Comparison of ENCODE assay signal across 17 cellular contexts in the genomic region with DNA sequence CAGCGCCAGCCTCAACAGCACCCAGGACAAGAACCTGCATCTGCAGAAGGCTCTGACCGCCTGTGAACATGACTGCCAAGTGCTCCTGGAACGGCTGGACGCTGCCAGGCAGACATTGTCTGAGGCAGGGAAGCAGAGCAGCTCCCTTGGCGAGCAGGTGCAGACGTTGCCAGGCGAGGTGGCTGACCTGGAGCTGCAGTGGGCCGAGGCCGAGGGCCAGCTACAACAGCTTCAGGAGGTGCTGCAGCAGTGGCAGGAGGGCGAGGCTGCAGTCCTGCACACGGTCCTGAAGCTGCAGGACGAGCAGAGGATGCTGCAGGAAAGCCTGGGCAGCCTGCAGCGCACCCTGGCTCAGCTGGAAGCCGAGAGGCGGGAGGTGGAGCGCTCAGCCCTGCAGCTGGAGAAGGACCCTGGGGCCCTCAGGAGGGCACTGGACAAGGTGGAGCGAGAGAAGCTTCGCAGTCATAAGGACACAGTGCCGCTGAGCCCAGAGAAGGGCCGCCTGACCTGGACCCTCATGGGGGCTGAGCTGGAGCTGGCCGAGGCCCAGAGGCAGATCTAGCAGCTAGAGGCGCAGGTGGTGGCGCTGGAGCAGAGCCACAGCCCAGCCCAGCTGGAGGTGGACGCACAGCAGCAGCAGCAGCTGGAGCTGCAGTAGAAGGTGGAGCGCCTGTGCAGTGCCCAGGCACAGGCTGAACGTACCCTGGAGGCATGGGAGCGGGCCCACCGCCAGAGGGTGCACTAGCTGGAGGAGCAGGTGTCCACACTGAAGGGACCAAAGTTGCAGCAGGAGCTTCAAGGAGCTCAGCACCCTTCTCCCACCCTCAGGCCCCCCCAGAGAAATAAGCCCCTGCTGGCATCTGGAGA. TPM values are rescaled to one million over a fixed set of nuclear protein-coding genes. Genes with fewer than 3 reads are reported as not detected.
A peak's percentile ranks its signal among the peaks of the same experiment; 100 is the strongest.
DNase-seq lines count a peak whose midpoint lies in the region; ATAC-seq and TF ChIP-seq lines count a peak whose summit lies in the region.
"Had no signal": no experiment of that assay in that cellular context is flagged by ENCODE, and none has a peak within 500 bp of the region (broad histone marks: within the 10 kb centered on the region; RNA-seq: fewer than 3 reads in every experiment).

No MANE protein-coding gene starts in this region.

- CTCF ChIA-PET in GM10248 (lab: Yijun Ruan, JAX) = no interaction called here
- CTCF ChIA-PET in activated CD8-positive, alpha-beta T cell treated with anti-CD3 and anti-CD28 coated beads for 36 hours (lab: Charles Lee) = interaction anchor here (1.2 kb wide), 1 partner anchor 37 kb away, joined by 4 read pairs; no protein-coding TSS in a partner anchor
- CTCF ChIA-PET in CD4-positive, alpha-beta memory T cell (lab: Charles Lee; ENCODE audit: partially characterized antibody) = no interaction called here

- H3K4me1 ChIP-seq in CD4-positive, alpha-beta memory T cell (ENCODE audit: insufficient read depth, low read length) = no peaks in the 10 kb centered on the region
- H3K4me1 ChIP-seq: heart right ventricle had no signal

- in situ Hi-C loops in brain microvascular endothelial cell (cut with HindIII; ENCODE audit: low pct_ligation_motif_present, low sequenced_read_pairs) = no loop called here

- ATAC-seq in activated CD8-positive, alpha-beta T cell treated with anti-CD3 and anti-CD28 coated beads for 36 hours = no peak
- ATAC-seq: heart right ventricle; left cardiac atrium; stimulated activated memory B cell treated with anti-CD40 and anti-IgM and Interleukin-4, amounts not matched to agents 10 μg/mL and 1 μg/mL and 100 μg/mL, for 72 hours had no signal

- no peaks in the 10 kb centered on the region for H3K36me3 Mint-ChIP-seq in activated CD8-positive, alpha-beta T cell treated with anti-CD3 and anti-CD28 coated beads for 36 hours (ENCODE audit: low read depth)
- no peaks in the 10 kb centered on the region for H3K36me3 Mint-ChIP-seq in CD4-positive, alpha-beta memory T cell
- H3K36me3 Mint-ChIP-seq: naive B cell; stimulated activated memory B cell treated with anti-CD40 and anti-IgM and Interleukin-4, amounts not matched to agents 10 μg/mL and 1 μg/mL and 100 μg/mL, for 72 hours had no signal

- TF ChIP-seq CTCF in 22Rv1 (IDR thresholded peaks at IDR 0.05) (0 out of 2 replicates have a peak, but pooled peaks have one; percentile 19), GM10248 (IDR thresholded peaks at IDR 0.05; ENCODE audit: control extremely low read depth, extremely low read depth, low read depth, missing control alignments) (peak; percentile 1), brain microvascular endothelial cell (IDR thresholded peaks at IDR 0.05; ENCODE audit: low read depth, low read length, missing control alignments) (no peak)
- TF ChIP-seq CTCF in activated CD8-positive, alpha-beta T cell treated with anti-CD3 and anti-CD28 coated beads for 36 hours (IDR thresholded peaks at IDR 0.05) = no peak

- H3K4me1 Mint-ChIP-seq in activated CD8-positive, alpha-beta T cell treated with anti-CD3 and anti-CD28 coated beads for 36 hours (ENCODE audit: low read depth) = no peaks in the 10 kb centered on the region
- H3K4me1 Mint-ChIP-seq in CD4-positive, alpha-beta memory T cell = no peaks in the 10 kb centered on the region
- H3K4me1 Mint-ChIP-seq: naive B cell; stimulated activated memory B cell treated with anti-CD40 and anti-IgM and Interleukin-4, amounts not matched to agents 10 μg/mL and 1 μg/mL and 100 μg/mL, for 72 hours had no signal

- H3K36me3 ChIP-seq in CD4-positive, alpha-beta memory T cell (ENCODE audit: insufficient read depth, low read length) = no peaks in the 10 kb centered on the region
- no peaks in the 10 kb centered on the region for H3K36me3 ChIP-seq in brain microvascular endothelial cell (replicated peaks)
- H3K36me3 ChIP-seq: heart right ventricle had no signal

- DNase-seq in GM10248 (ENCODE audit: extremely low spot score) (no peak), NCI-H1092 (lab: John Stamatoyannopoulos, UW) (peak; percentile 16), UCSD-AML1 (lab: John Stamatoyannopoulos, UW; ENCODE audit: unreplicated experiment) (peak; percentile 51), NCI-H446 (lab: John Stamatoyannopoulos, UW) (no peak), brain microvascular endothelial cell (no peak)
- DNase-seq in activated CD8-positive, alpha-beta T cell treated with anti-CD3 and anti-CD28 coated beads for 36 hours = no peak
- no peak for DNase-seq in CD4-positive, alpha-beta memory T cell
- DNase-seq: activated CD4-positive, CD25-positive, alpha-beta regulatory T cell treated with anti-CD3 and anti-CD28 coated beads, Interleukin-2, amount 50 U/mL, for 72 hours; DND-41; heart right ventricle; left cardiac atrium; naive B cell; NCI-H226; stimulated activated CD4-positive, alpha-beta T cell treated with anti-CD3 and anti-CD28 coated beads, Interleukin-2, amount 100 ng/mL, for 24 hours had no signal

- H3K27ac ChIP-seq in 22Rv1 (no peak overlapping the region), brain microvascular endothelial cell (no peak overlapping the region)
- H3K27ac ChIP-seq in CD4-positive, alpha-beta memory T cell (ENCODE audit: low read depth, low read length) = no peak overlapping the region
- H3K27ac ChIP-seq: heart right ventricle, SK-N-MC had no signal

- no peak overlapping the region for H3K27ac Mint-ChIP-seq in activated CD8-positive, alpha-beta T cell treated with anti-CD3 and anti-CD28 coated beads for 36 hours
- H3K27ac Mint-ChIP-seq in CD4-positive, alpha-beta memory T cell = no peak overlapping the region
- H3K27ac Mint-ChIP-seq: naive B cell; stimulated activated memory B cell treated with anti-CD40 and anti-IgM and Interleukin-4, amounts not matched to agents 10 μg/mL and 1 μg/mL and 100 μg/mL, for 72 hours had no signal

- H3K4me3 ChIP-seq in CD4-positive, alpha-beta memory T cell (ENCODE audit: low read length in 2 of 2) = no peak overlapping the region
- H3K4me3 ChIP-seq in brain microvascular endothelial cell (ENCODE audit: low read depth, low read length) = no peak overlapping the region
- H3K4me3 ChIP-seq: heart right ventricle, SK-N-MC had no signal

- no peaks in the 10 kb centered on the region for H3K27me3 ChIP-seq in CD4-positive, alpha-beta memory T cell (ENCODE audit: insufficient read depth, low read length)
- no peaks in the 10 kb centered on the region for H3K27me3 ChIP-seq in brain microvascular endothelial cell (replicated peaks)
- H3K27me3 ChIP-seq: heart right ventricle had no signal

- no peak overlapping the region for H3K4me3 Mint-ChIP-seq in activated CD8-positive, alpha-beta T cell treated with anti-CD3 and anti-CD28 coated beads for 36 hours
- H3K4me3 Mint-ChIP-seq in CD4-positive, alpha-beta memory T cell = no peak overlapping the region
- H3K4me3 Mint-ChIP-seq: naive B cell; stimulated activated memory B cell treated with anti-CD40 and anti-IgM and Interleukin-4, amounts not matched to agents 10 μg/mL and 1 μg/mL and 100 μg/mL, for 72 hours had no signal

- intact Hi-C loops in activated CD8-positive, alpha-beta T cell treated with anti-CD3 and anti-CD28 coated beads for 36 hours (cut with micrococcal nuclease) = no loop called here
- intact Hi-C loops in CD4-positive, alpha-beta memory T cell (cut with micrococcal nuclease) = no loop called here

- no peaks in the 10 kb centered on the region for H3K9me3 ChIP-seq in CD4-positive, alpha-beta memory T cell (ENCODE audit: control insufficient read depth in 1 of 2, low read length in 2 of 2)
- H3K9me3 ChIP-seq: heart right ventricle had no signal

- POLR2A ChIA-PET in GM10248 (lab: Yijun Ruan, JAX) = no interaction called here
- POLR2A ChIA-PET in activated CD8-positive, alpha-beta T cell treated with anti-CD3 and anti-CD28 coated beads for 36 hours (lab: Charles Lee) = no interaction called here
- POLR2A ChIA-PET in CD4-positive, alpha-beta memory T cell (lab: Charles Lee; ENCODE audit: partially characterized antibody) = no interaction called here

- H3K9me3 Mint-ChIP-seq in activated CD8-positive, alpha-beta T cell treated with anti-CD3 and anti-CD28 coated beads for 36 hours = no peaks in the 10 kb centered on the region
- H3K9me3 Mint-ChIP-seq in CD4-positive, alpha-beta memory T cell = no peaks in the 10 kb centered on the region
- H3K9me3 Mint-ChIP-seq: stimulated activated memory B cell treated with anti-CD40 and anti-IgM and Interleukin-4, amounts not matched to agents 10 μg/mL and 1 μg/mL and 100 μg/mL, for 72 hours had no signal

- H3K27me3 Mint-ChIP-seq in activated CD8-positive, alpha-beta T cell treated with anti-CD3 and anti-CD28 coated beads for 36 hours = no peaks in the 10 kb centered on the region
- H3K27me3 Mint-ChIP-seq in CD4-positive, alpha-beta memory T cell = no peaks in the 10 kb centered on the region

RNA-seq across cellular contexts. Expression of a gene that starts 16.4 kb away (rescaled TPM):
- total RNA-seq in activated CD8-positive, alpha-beta T cell treated with anti-CD3 and anti-CD28 coated beads for 36 hours = under 1 TPM; 0.22 to 0.23 TPM
- total RNA-seq in CD4-positive, alpha-beta memory T cell = 1 to 10 TPM; 2.8 to 3.1 TPM
- polyA plus RNA-seq in CD4-positive, alpha-beta memory T cell = under 1 TPM; 0.06 to 0.25 TPM

Comparison
In these comparisons a context has a peak if more than half of its experiments do, and no peak if none do; other contexts are left out.
1. CTCF ChIP-seq: peak in 22Rv1 (single experiment) and GM10248 (single experiment); none in activated CD8-positive, alpha-beta T cell treated with anti-CD3 and anti-CD28 coated beads for 36 hours (single experiment) and brain microvascular endothelial cell (single experiment).
2. DNase-seq: peak in NCI-H1092 (single experiment) and UCSD-AML1 (single experiment); none in GM10248 (single experiment), activated CD8-positive, alpha-beta T cell treated with anti-CD3 and anti-CD28 coated beads for 36 hours (single experiment), CD4-positive, alpha-beta memory T cell (0 of 5), NCI-H446 (0 of 2) and brain microvascular endothelial cell (single experiment).